ENCODE assay signal across 1 cellular context in the genomic region with DNA sequence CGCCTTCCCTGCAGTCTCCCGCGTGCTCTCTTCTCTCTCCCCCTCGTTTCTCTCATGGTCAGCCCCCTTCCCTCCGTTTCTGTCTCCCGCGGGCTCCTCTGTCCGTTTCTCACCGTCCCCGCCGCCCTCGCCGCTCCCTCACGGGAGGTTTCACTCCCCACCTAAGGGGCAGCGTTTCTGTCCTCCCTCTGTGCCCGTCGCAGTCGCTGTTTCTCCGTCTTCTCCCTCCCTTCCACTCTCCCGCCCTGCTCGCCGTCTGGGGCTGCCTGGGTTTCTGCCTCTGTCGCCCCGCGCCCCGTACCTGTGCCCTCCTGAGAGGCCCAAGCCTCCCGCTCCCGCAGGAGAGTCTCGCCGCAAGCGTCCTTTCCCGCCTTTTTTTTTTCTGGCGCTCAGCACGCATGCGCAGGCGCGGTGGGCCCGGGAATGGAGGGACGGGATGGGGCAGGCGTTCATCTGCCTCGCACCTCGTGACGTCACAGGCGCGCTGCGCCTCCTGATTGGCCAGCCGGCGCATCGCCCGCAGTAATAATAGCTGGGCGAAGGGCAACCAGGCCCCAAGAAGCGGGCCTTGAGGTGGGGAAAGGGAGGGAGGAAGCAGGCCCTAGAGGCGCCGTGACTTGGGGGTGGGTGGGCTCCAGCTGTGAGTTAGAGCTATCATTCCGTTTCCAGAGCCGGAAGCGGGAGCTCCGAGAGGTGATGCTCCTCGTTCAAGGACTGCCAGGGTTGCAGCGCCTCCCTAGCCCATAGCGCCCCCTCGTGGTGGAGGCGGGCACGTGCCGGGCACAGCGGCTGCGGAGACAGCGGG.
TF ChIP-seq lines count a peak whose summit lies in the region.

No MANE protein-coding gene starts in this region.

TF ChIP-seq in neural cell, 6 proteins besides CTCF, POLR2A, EP300 and RAD21:
- TF ChIP-seq POLR2AphosphoS5 (IDR thresholded peaks at IDR 0.05) (peak; percentile 16), SMC3 (conservative IDR thresholded peaks at IDR 0.05; ENCODE audit: poor library complexity) (peak; percentile 80), MXI1 (conservative IDR thresholded peaks at IDR 0.05; ENCODE audit: poor library complexity, severe bottlenecking) (peak; percentile 22), TAF1 (IDR thresholded peaks at IDR 0.05; ENCODE audit: low read depth) (no peak), EZH2 (IDR thresholded peaks at IDR 0.05; ENCODE audit: borderline replicate concordance, insufficient read depth, low read length, poor library complexity, severe bottlenecking) (no peak)
- TF ChIP-seq, protein P1, sequence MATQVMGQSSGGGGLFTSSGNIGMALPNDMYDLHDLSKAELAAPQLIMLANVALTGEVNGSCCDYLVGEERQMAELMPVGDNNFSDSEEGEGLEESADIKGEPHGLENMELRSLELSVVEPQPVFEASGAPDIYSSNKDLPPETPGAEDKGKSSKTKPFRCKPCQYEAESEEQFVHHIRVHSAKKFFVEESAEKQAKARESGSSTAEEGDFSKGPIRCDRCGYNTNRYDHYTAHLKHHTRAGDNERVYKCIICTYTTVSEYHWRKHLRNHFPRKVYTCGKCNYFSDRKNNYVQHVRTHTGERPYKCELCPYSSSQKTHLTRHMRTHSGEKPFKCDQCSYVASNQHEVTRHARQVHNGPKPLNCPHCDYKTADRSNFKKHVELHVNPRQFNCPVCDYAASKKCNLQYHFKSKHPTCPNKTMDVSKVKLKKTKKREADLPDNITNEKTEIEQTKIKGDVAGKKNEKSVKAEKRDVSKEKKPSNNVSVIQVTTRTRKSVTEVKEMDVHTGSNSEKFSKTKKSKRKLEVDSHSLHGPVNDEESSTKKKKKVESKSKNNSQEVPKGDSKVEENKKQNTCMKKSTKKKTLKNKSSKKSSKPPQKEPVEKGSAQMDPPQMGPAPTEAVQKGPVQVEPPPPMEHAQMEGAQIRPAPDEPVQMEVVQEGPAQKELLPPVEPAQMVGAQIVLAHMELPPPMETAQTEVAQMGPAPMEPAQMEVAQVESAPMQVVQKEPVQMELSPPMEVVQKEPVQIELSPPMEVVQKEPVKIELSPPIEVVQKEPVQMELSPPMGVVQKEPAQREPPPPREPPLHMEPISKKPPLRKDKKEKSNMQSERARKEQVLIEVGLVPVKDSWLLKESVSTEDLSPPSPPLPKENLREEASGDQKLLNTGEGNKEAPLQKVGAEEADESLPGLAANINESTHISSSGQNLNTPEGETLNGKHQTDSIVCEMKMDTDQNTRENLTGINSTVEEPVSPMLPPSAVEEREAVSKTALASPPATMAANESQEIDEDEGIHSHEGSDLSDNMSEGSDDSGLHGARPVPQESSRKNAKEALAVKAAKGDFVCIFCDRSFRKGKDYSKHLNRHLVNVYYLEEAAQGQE (IDR thresholded peaks at IDR 0.05; ENCODE audit: borderline replicate concordance) = peak; percentile 6
